Comparison of ENCODE assay signal across 1 cellular context in genomic region chr1:222893255-222893654, GRCh38.
TF ChIP-seq lines count a peak whose summit lies in the region.

No MANE protein-coding gene starts in this region.

TF ChIP-seq in H1, 55 proteins besides CTCF, POLR2A, EP300 and RAD21 (continued from another document):
- no peak for TF ChIP-seq SP4 (IDR thresholded peaks at IDR 0.05; ENCODE audit: low read length)
- no peak for TF ChIP-seq GABPA (IDR thresholded peaks at IDR 0.05; ENCODE audit: borderline replicate concordance, insufficient read depth, low read length)
